In the genomic region with DNA sequence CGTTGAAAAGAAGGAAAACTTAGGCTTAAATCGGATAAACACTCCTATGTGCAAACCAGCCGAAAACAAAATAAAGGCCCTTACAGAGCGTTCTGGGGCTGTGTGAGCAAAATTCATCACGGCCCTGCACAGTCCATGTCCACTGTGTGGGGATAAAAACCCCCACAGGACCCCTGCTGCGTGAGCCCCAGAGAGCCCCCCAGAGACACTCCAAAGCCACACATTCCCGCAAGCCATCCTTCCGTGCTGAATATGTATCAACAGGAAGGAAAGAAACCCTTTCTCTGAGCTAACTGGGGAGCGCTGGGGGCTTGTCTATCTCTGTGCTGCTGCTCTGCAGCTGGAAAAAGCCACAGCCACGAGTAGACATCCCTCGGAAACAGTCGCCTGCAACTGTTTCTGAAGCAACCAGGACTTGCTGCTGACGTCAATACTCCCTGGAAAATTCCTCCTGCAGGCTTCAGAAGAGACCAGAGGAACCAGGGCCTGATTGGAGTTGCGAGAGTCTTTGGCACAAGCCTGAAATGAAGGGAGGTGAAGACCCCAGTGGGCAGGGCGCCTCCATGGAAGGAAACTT, we compare ENCODE assay signal across 10 cellular contexts.
DNase-seq lines count a peak whose midpoint lies in the region; ATAC-seq, FAIRE-seq and TF ChIP-seq lines count a peak whose summit lies in the region.
"Had no signal": no experiment of that assay in that cellular context is flagged by ENCODE, and none has a peak within 500 bp of the region (broad histone marks: within the 10 kb centered on the region; RNA-seq: fewer than 3 reads in every experiment).

No MANE protein-coding gene starts in this region.

- H3K36me3 Mint-ChIP-seq in H9 (ENCODE audit: insufficient read depth in 1 of 3, low read depth in 3 of 3): peaks cover 20 to 36% (median 30%) of the 10 kb centered on the region in 3 experiments

- peak overlapping the region; percentile 9 to 55 (median 41); a peak in 16 of 20 replicates for H3K4me3 ChIP-seq in BLaER1 treated with 17β-estradiol and CSF1 and Interleukin-3, amounts not matched to agents 10 nM and 100 nM
- H3K4me3 ChIP-seq in mesodermal cell (ENCODE audit: extremely low read depth, insufficient read depth, low read length, poor library complexity, severe bottlenecking): no peak overlapping the region
- no peak overlapping the region for H3K4me3 ChIP-seq in HepG2 (replicated peaks in 1 of 3; ENCODE audit: insufficient read depth in 1 of 3, low read depth in 2 of 3, low read length in 3 of 3)
- no peak overlapping the region for H3K4me3 ChIP-seq in Peyer's patch
- H3K4me3 ChIP-seq: body of pancreas had no signal

- H3K27ac ChIP-seq in BLaER1 treated with 17β-estradiol and CSF1 and Interleukin-3, amounts not matched to agents 10 nM and 100 nM: peak overlapping the region in 10 of 11 experiments; percentile 49 to 97 (median 94); a peak in 21 of 22 replicates
- H3K27ac ChIP-seq in H9 (ENCODE audit: insufficient read length, low read depth, low read length) (peak overlapping the region; percentile 42), mesodermal cell (ENCODE audit: low read depth, low read length, severe bottlenecking) (peak overlapping the region; percentile 79), HepG2 (ENCODE audit: extremely low read length, insufficient read depth, low read length) (no peak overlapping the region), Peyer's patch (peak overlapping the region in 1 of 4 donors; percentile 1)
- H3K27ac ChIP-seq: body of pancreas had no signal

- H3K23me2 ChIP-seq in H9 (ENCODE audit: insufficient read length, low read depth, low read length, poor library complexity, severe bottlenecking): no peaks in the 10 kb centered on the region

- H3K4me1 ChIP-seq in BLaER1 treated with 17β-estradiol and CSF1 and Interleukin-3, amounts not matched to agents 10 nM and 100 nM: peaks cover 68 to 100% (median 100%) of the 10 kb centered on the region in 10 experiments
- H3K4me1 ChIP-seq in H9 (ENCODE audit: insufficient read depth, low read length) (peaks cover 24% of the 10 kb centered on the region; the same call in 1 of the 2 replicates), mesodermal cell (ENCODE audit: control insufficient read depth, insufficient read depth, low read length, poor library complexity, severe bottlenecking) (peaks cover 43% of the 10 kb centered on the region), HepG2 (ENCODE audit: insufficient read depth, low read length) (no peaks in the 10 kb centered on the region), Peyer's patch (no peaks in the 10 kb centered on the region)
- H3K4me1 ChIP-seq: body of pancreas had no signal

- H2BK15ac ChIP-seq in H9 (ENCODE audit: low read depth, low read length): no peak overlapping the region

- no TSS peak for BruUV-seq in HepG2 (replicated peaks; lab: Mats Ljungman, UMichigan)

- TF ChIP-seq CTCF in H9 (conservative IDR thresholded peaks at IDR 0.05) (no peak), HepG2 (CRISPR knock-in tag; IDR thresholded peaks at IDR 0.05) (no peak), GM20000 (IDR thresholded peaks at IDR 0.05; ENCODE audit: extremely low read depth, missing control alignments) (no peak), Peyer's patch (IDR thresholded peaks at IDR 0.05) (no peak)

- no peak for TF ChIP-seq RAD21 in HepG2 (CRISPR knock-in tag; IDR thresholded peaks at IDR 0.05)

- no peak overlapping the region for H4K5ac ChIP-seq in H9 (ENCODE audit: insufficient read length, low read depth, low read length)

- no peak overlapping the region for H4K91ac ChIP-seq in H9 (ENCODE audit: insufficient read length, low read depth, low read length)

- in situ Hi-C loops in HepG2 (cut with HindIII; ENCODE audit: extremely low pct_ligation_motif_present, low pct_unique_long_range_greater_than_20kb): no loop called here

- CTCF ChIA-PET in HepG2 (lab: Yijun Ruan, JAX; ENCODE audit: low intra/inter-chr PET ratio, low total read pairs): no interaction called here

- H4K20me1 ChIP-seq in BLaER1 treated with 17β-estradiol and CSF1 and Interleukin-3, amounts not matched to agents 10 nM and 100 nM: peaks cover 0 to 46% (median 0%) of the 10 kb centered on the region in 11 experiments; a peak in 3 of 22 replicates
- no peaks in the 10 kb centered on the region for H4K20me1 ChIP-seq in H9 (ENCODE audit: control insufficient read depth, insufficient read depth, insufficient read length)
- H4K20me1 ChIP-seq in HepG2 (ENCODE audit: insufficient read depth, low read length): no peaks in the 10 kb centered on the region

- FAIRE-seq in HepG2 (lab: Jason Lieb, UNC): no peak
- FAIRE-seq: frontal cortex had no signal

- no peak overlapping the region for H4K8ac ChIP-seq in H9 (replicated peaks; ENCODE audit: insufficient read length, low read depth, low read length)

- H3K9me3 ChIP-seq in BLaER1 treated with 17β-estradiol and CSF1 and Interleukin-3, amounts not matched to agents 10 nM and 100 nM (replicated peaks in 1 of 11): peaks cover 0 to 6% (median 5%) of the 10 kb centered on the region in 11 experiments; a peak in 13 of 22 replicates
- H3K9me3 ChIP-seq in H9 (ENCODE audit: control insufficient read depth, low read depth, low read length) (no peaks in the 10 kb centered on the region), mesodermal cell (ENCODE audit: control insufficient read depth, low read length) (peaks cover 2% of the 10 kb centered on the region), HepG2 (ENCODE audit: low read length) (no peaks in the 10 kb centered on the region), Peyer's patch (no peaks in the 10 kb centered on the region)
- H3K9me3 ChIP-seq: body of pancreas had no signal

- H3K27me3 ChIP-seq in BLaER1 treated with 17β-estradiol and CSF1 and Interleukin-3, amounts not matched to agents 10 nM and 100 nM: no peaks in the 10 kb centered on the region
- H3K27me3 ChIP-seq in H9 (ENCODE audit: insufficient read depth, low read length): no peaks in the 10 kb centered on the region
- no peaks in the 10 kb centered on the region for H3K27me3 ChIP-seq in HepG2 (ENCODE audit: control insufficient read depth in 1 of 2, insufficient read depth in 2 of 2, low read length in 2 of 2)
- H3K27me3 ChIP-seq in Peyer's patch: no peaks in the 10 kb centered on the region
- H3K27me3 ChIP-seq: body of pancreas had no signal

- H3K4me1 Mint-ChIP-seq in H9: peaks cover 65 to 70% of the 10 kb centered on the region in 2 experiments

- TF ChIP-seq EP300 in HepG2 (IDR thresholded peaks at IDR 0.05; ENCODE audit: low read depth in 2 of 2, low read length in 2 of 2): no peak
- TF ChIP-seq EP300 in HepG2 (CRISPR knock-in tag; IDR thresholded peaks at IDR 0.05; ENCODE audit: borderline replicate concordance): no peak

- no peak for TF ChIP-seq POLR2A in HepG2 (IDR thresholded peaks at IDR 0.05; ENCODE audit: insufficient read depth in 1 of 2, low read depth in 2 of 2, low read length in 2 of 2)
- no peak for TF ChIP-seq POLR2A in Peyer's patch (IDR thresholded peaks at IDR 0.05)

- H3T11ph ChIP-seq in H9 (ENCODE audit: low read length): no peak overlapping the region

- H3K14ac ChIP-seq in H9 (ENCODE audit: insufficient read depth, low read length): 0 out of 2 replicates have a peak overlapping the region, but pooled peaks have one; percentile 38

- H3K27ac Mint-ChIP-seq in H9: peak overlapping the region; percentile 94 to 97 (median 96)

- no peak overlapping the region for H2BK20ac ChIP-seq in H9 (ENCODE audit: low read depth, low read length, poor library complexity, severe bottlenecking)

- DNase-seq in H9 (peak; percentile 74), brain pericyte (ENCODE audit: low read depth, low spot score) (peak; percentile 63), HepG2 (ENCODE audit: low spot score) (no peak), NK-92 (lab: John Stamatoyannopoulos, UW; ENCODE audit: unreplicated experiment) (no peak), GM20000 (ENCODE audit: low spot score) (no peak), Peyer's patch (no peak)

- H2BK120ac ChIP-seq in H9 (ENCODE audit: low read depth, low read length, poor library complexity, severe bottlenecking): peak overlapping the region; percentile 40

- peak overlapping the region; percentile 14 to 70; a peak in 4 of 5 replicates for H3K4me3 Mint-ChIP-seq in H9

- H2AK5ac ChIP-seq in H9 (ENCODE audit: insufficient read length, low read length): no peak overlapping the region

- no peaks in the 10 kb centered on the region for H3K27me3 Mint-ChIP-seq in H9 (ENCODE audit: low read depth)

- ATAC-seq in HepG2: no peak
- ATAC-seq: body of pancreas had no signal

- H3K18ac ChIP-seq in H9 (ENCODE audit: insufficient read length, low read depth, low read length): no peak overlapping the region

- H3K4me2 ChIP-seq in BLaER1 treated with 17β-estradiol and CSF1 and Interleukin-3, amounts not matched to agents 10 nM and 100 nM: peak overlapping the region; percentile 91 to 99 (median 97)
- H3K4me2 ChIP-seq in H9 (ENCODE audit: insufficient read depth, insufficient read length, low read length) (peak overlapping the region; percentile 18), HepG2 (ENCODE audit: low read depth, low read length) (no peak overlapping the region)

- intact Hi-C loops in HepG2 (cut with micrococcal nuclease; ENCODE audit: unreplicated experiment): no loop called here

- POLR2A ChIA-PET in HepG2 (lab: Yijun Ruan, JAX): no interaction called here

- no peak overlapping the region for H2AFZ ChIP-seq in H9 (ENCODE audit: low read length)
- H2AFZ ChIP-seq in HepG2 (ENCODE audit: low read length): no peak overlapping the region

- peaks cover 0 to 3% of the 10 kb centered on the region in 2 experiments; a peak in 1 of 5 replicates for H3K9me3 Mint-ChIP-seq in H9

- H2BK12ac ChIP-seq in H9 (ENCODE audit: insufficient read length, low read depth, low read length): no peak overlapping the region

- no peak overlapping the region for H3K4ac ChIP-seq in H9 (ENCODE audit: low read depth, low read length)

- H3K36me3 ChIP-seq in BLaER1 treated with 17β-estradiol and CSF1 and Interleukin-3, amounts not matched to agents 10 nM and 100 nM: peaks cover 0 to 61% (median 31%) of the 10 kb centered on the region in 11 experiments; a peak in 19 of 22 replicates
- H3K36me3 ChIP-seq in mesodermal cell (ENCODE audit: control insufficient read depth, insufficient read depth, low read length) (no peaks in the 10 kb centered on the region), HepG2 (replicated peaks in 1 of 2; ENCODE audit: control insufficient read depth in 1 of 2, insufficient read depth in 2 of 2, low read length in 2 of 2) (peaks cover 36 to 82% of the 10 kb centered on the region in 2 experiments), Peyer's patch (peaks cover 0 to 21% (median 0%) of the 10 kb centered on the region in 3 donors)

- H3K79me2 ChIP-seq in H9 (ENCODE audit: insufficient read depth, low read length) (no peaks in the 10 kb centered on the region), HepG2 (ENCODE audit: insufficient read depth, low read length) (no peaks in the 10 kb centered on the region)

- H3K56ac ChIP-seq in H9 (ENCODE audit: insufficient read length, low read depth, low read length): no peak overlapping the region

- no CpG with 5 or more reads among the region's 15 CpGs for WGBS in H9 (ENCODE audit: extremely low coverage, insufficient read length, low lambda C conversion rate)
- WGBS in mesodermal cell (ENCODE audit: insufficient coverage in 2 of 2), 2 experiments: 28 to 42% methylated on average over 12 to 15 of the region's 15 CpGs
- WGBS in HepG2 (ENCODE audit: low lambda C conversion rate): 95% methylated on average over 14 of the region's 15 CpGs

- H3K23ac ChIP-seq in H9 (ENCODE audit: insufficient read length, low read depth, low read length): no peak overlapping the region

- no peaks in the 10 kb centered on the region for H3K79me1 ChIP-seq in H9 (ENCODE audit: insufficient read depth, low read depth, low read length, poor library complexity, severe bottlenecking)

- no peak overlapping the region for H2BK5ac ChIP-seq in H9 (ENCODE audit: insufficient read length, low read length)

- H3K9ac ChIP-seq in BLaER1 treated with 17β-estradiol and CSF1 and Interleukin-3, amounts not matched to agents 10 nM and 100 nM: peak overlapping the region in 10 of 11 experiments; percentile 12 to 85 (median 76); a peak in 18 of 22 replicates
- H3K9ac ChIP-seq in H9 (ENCODE audit: extremely low read depth, insufficient read length, low read length) (no peak overlapping the region), HepG2 (ENCODE audit: insufficient read depth, low read depth, low read length) (no peak overlapping the region)

Comparison
In these comparisons a context has a peak if more than half of its experiments do, and no peak if none do; other contexts are left out.
1. H3K4me3 ChIP-seq: peak in BLaER1 treated with 17β-estradiol and CSF1 and Interleukin-3, amounts not matched to agents 10 nM and 100 nM (10 of 10); none in mesodermal cell (single experiment), HepG2 (0 of 3) and Peyer's patch (0 of 4).
2. H3K9ac ChIP-seq: peak in BLaER1 treated with 17β-estradiol and CSF1 and Interleukin-3, amounts not matched to agents 10 nM and 100 nM (10 of 11); none in H9 (single experiment) and HepG2 (single experiment).
3. DNase-seq: peak in H9 (single experiment) and brain pericyte (single experiment); none in HepG2 (single experiment), NK-92 (single experiment), GM20000 (single experiment) and Peyer's patch (0 of 3).